Comparison of ENCODE assay signal across 18 cellular contexts in the genomic region with DNA sequence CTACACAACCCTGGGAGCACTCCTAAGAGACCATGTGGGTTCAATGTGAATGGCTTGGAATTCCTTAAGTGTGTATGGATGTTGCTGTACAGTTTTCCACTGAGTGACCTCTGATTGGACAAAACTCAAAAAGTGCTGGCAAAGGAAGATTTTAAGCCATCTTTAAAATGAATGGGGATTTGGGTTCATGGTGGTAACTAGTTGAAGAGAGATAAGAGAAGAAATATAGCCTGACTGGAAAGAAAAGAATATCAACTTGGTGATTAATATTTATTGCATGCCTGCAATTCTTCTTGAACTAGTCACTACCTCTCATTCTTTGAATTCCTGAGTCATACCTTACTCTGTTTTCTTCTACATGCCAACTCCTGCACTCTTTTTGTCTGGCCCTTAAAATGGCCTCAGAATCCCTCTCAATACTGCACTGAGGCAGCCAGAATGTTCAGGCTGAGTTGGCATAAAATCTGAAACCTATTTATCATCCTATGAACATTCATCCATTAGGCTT.
DNase-seq lines count a peak whose midpoint lies in the region; ATAC-seq and TF ChIP-seq lines count a peak whose summit lies in the region.
"Had no signal": no experiment of that assay in that cellular context is flagged by ENCODE, and none has a peak within 500 bp of the region (broad histone marks: within the 10 kb centered on the region; RNA-seq: fewer than 3 reads in every experiment).

No MANE protein-coding gene starts in this region.

- H3K27me3 ChIP-seq in Panc1 (ENCODE audit: control insufficient read depth, insufficient read depth, low read length): no peaks in the 10 kb centered on the region
- no peaks in the 10 kb centered on the region for H3K27me3 ChIP-seq in tibial artery
- H3K27me3 ChIP-seq: BLaER1 treated with 17β-estradiol and CSF1 and Interleukin-3, amounts not matched to agents 10 nM and 100 nM; stomach had no signal

- DNase-seq in GM03348 (ENCODE audit: low spot score): peak; percentile 47
- DNase-seq in Panc1 (ENCODE audit: low read depth, low spot score): no peak
- DNase-seq in choroid plexus epithelial cell (ENCODE audit: low read depth): peak; percentile 60
- DNase-seq in omental fat pad (ENCODE audit: low spot score): no peak
- DNase-seq in HuH-7 (ENCODE audit: low spot score): no peak
- DNase-seq in C1 segment of cervical spinal cord (lab: John Stamatoyannopoulos, UW): no peak
- no peak for DNase-seq in tibial artery
- DNase-seq: amygdala; effector CD8-positive, alpha-beta T cell; mucosa of descending colon; NCI-H1048; NCI-H524 treated with DMSO at 0.1 percent for 48 hours; retina; SIG-M5; stomach had no signal

- H3K9me3 ChIP-seq in Panc1 (ENCODE audit: control insufficient read depth, insufficient read depth, low read depth, low read length) (no peaks in the 10 kb centered on the region; the same call in 1 of the 2 replicates), tibial artery (no peaks in the 10 kb centered on the region)
- H3K9me3 ChIP-seq: BLaER1 treated with 17β-estradiol and CSF1 and Interleukin-3, amounts not matched to agents 10 nM and 100 nM; mucosa of descending colon; stomach had no signal

- H3K36me3 ChIP-seq in Panc1 (ENCODE audit: control insufficient read depth, insufficient read depth, low read length) (no peaks in the 10 kb centered on the region), tibial artery (no peaks in the 10 kb centered on the region)
- H3K36me3 ChIP-seq: BLaER1 treated with 17β-estradiol and CSF1 and Interleukin-3, amounts not matched to agents 10 nM and 100 nM; stomach had no signal

- POLR2A ChIA-PET in Panc1 (lab: Charles Lee): no interaction called here

- BruUV-seq in Panc1 (replicated peaks; lab: Mats Ljungman, UMichigan): no TSS peak

- CTCF ChIA-PET in Panc1 (lab: Charles Lee): no interaction called here

- H3K27ac ChIP-seq in Panc1 (ENCODE audit: low read length) (peak overlapping the region; percentile 60), tibial artery (no peak overlapping the region)
- H3K27ac ChIP-seq: BLaER1 treated with 17β-estradiol and CSF1 and Interleukin-3, amounts not matched to agents 10 nM and 100 nM; stomach; VCaP had no signal

- no peak for TF ChIP-seq CTCF in Panc1 (IDR thresholded peaks at IDR 0.05)
- TF ChIP-seq CTCF in choroid plexus epithelial cell (conservative IDR thresholded peaks at IDR 0.05; ENCODE audit: low read depth, low read length): no peak
- TF ChIP-seq CTCF in omental fat pad (IDR thresholded peaks at IDR 0.05): no peak
- TF ChIP-seq CTCF in tibial artery (IDR thresholded peaks at IDR 0.05): no peak

- H3K4me1 ChIP-seq in Panc1 (ENCODE audit: control insufficient read depth, insufficient read depth, low read length) (peaks cover 5% of the 10 kb centered on the region; the same call in 1 of the 2 replicates), tibial artery (peaks cover 0 to 40% (median 18%) of the 10 kb centered on the region in 4 donors)
- H3K4me1 ChIP-seq: BLaER1 treated with 17β-estradiol and CSF1 and Interleukin-3, amounts not matched to agents 10 nM and 100 nM had no signal

- intact Hi-C loops in Panc1 (cut with micrococcal nuclease; ENCODE audit: unreplicated experiment): no loop called here
- intact Hi-C loops in tibial artery (cut with DNase I; ENCODE audit: low total_unique reads): loop anchor here (10.0 kb wide), 1 partner anchor 520 kb away; a partner anchor contains a TSS

- in situ Hi-C loops in Panc1 (cut with HindIII; ENCODE audit: low pct_unique_long_range_greater_than_20kb, low sequenced_read_pairs): no loop called here

- H3K4me3 ChIP-seq in Panc1 (ENCODE audit: low read depth in 2 of 2, low read length in 2 of 2) (no peak overlapping the region), choroid plexus epithelial cell (ENCODE audit: low read depth, low read length) (no peak overlapping the region), tibial artery (no peak overlapping the region)
- H3K4me3 ChIP-seq: BLaER1 treated with 17β-estradiol and CSF1 and Interleukin-3, amounts not matched to agents 10 nM and 100 nM; mucosa of descending colon; stomach had no signal

- ATAC-seq in Panc1: peak; percentile 83
- peak; percentile 64 for ATAC-seq in omental fat pad (ENCODE audit: low FRiP score)
- ATAC-seq in GM21526 (IDR thresholded peaks at IDR 0.05; ENCODE audit: low FRiP score, unreplicated experiment): no peak
- ATAC-seq: mucosa of descending colon had no signal

Comparison
In these comparisons a context has a peak if more than half of its experiments do, and no peak if none do; other contexts are left out.
1. DNase-seq: peak in GM03348 (single experiment) and choroid plexus epithelial cell (single experiment); none in Panc1 (single experiment), omental fat pad (single experiment), HuH-7 (single experiment), C1 segment of cervical spinal cord (0 of 14) and tibial artery (0 of 2).